21 cellular contexts compared by ENCODE assay signal in genomic region chr4:93495346-93495745, GRCh38.
"Had no signal": no experiment of that assay in that cellular context is flagged by ENCODE, and none has a peak within 500 bp of the region (broad histone marks: within the 10 kb centered on the region; RNA-seq: fewer than 3 reads in every experiment).

No MANE protein-coding gene starts in this region.

- H3K4me1 ChIP-seq: SJCRH30 had no signal

- H3K27me3 ChIP-seq: SJCRH30 had no signal

- ATAC-seq: HepG2, Panc1, PC-3, Right ventricle myocardium inferior, SK-N-SH treated with all-trans-retinoic acid at 6 μM for 48 hours had no signal

- H3K27ac ChIP-seq: SJCRH30 had no signal

- H3K9me3 ChIP-seq: SJCRH30 had no signal

- H3K36me3 ChIP-seq: SJCRH30 had no signal

- H3K4me3 ChIP-seq: SJCRH30 had no signal

- DNase-seq: IMR-90, Kasumi-1, KG1, MM.1S, NCI-H1092 treated with DMSO at 0.1 percent for 48 hours, NCI-H1436, NCI-H187, NCI-H2029, NCI-H2081 treated with DMSO at 0.1 percent for 48 hours, NCI-H2227 treated with DMSO at 0.1 percent for 48 hours, NCI-H510A treated with DMSO at 0.1 percent for 48 hours, NCI-H526 treated with DMSO at 0.1 percent for 48 hours, NCI-H748 treated with DMSO at 0.1 percent for 48 hours, PC-3, SHP77 treated with DMSO at 0.1 percent for 48 hours, SJCRH30, T-helper 1 cell had no signal
